8 cellular contexts compared by ENCODE assay signal in the genomic region with DNA sequence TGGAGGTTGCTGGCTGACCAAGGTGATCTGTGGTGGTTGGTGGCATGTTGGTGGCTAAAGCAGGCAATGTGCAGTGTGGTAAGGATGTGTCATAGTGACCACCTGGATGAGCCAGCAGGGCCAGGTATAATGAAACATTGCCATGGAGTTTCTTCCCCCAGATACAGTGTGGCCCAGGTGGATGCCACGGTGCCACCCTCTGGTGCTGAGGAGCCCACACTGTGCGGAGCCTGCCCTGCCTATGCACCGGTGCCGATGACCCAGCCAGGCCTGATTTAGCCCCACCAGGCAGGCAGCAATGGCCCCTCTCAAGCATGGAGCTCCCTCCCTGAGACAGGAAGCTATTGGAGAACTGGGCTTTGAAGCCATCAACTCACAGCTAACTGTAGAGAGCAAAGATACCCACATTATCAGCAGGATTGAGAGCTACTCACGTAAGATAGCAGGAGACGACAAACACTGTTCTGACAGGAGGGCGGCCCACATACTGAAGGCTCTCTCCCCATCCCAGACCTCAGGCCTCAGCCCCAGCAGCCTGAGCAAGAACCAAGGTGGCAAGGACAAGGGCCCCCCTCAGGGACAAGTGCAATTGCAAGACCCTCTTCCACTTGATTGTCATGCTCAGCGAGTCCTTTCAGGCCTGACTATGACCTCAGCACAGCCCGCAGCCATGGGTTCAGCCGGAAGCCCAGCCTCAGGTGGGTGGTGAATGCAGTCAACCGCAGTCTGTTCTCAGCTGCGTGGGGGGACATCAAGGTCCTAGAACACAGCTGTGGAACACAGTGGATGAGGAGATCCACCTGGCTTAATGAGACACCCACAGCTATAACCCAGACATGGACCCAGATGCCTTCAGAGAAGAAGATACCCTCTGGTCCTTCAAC.
DNase-seq lines count a peak whose midpoint lies in the region; ATAC-seq and FAIRE-seq lines count a peak whose summit lies in the region.

No MANE protein-coding gene starts in this region.

- peaks cover 3% of the 10 kb centered on the region for H3K9me3 ChIP-seq in small intestine (ENCODE audit: control insufficient read depth, low read depth)

- H3K27me3 ChIP-seq in small intestine (ENCODE audit: control insufficient read depth in 2 of 2, insufficient read depth in 2 of 2, low read length in 2 of 2), result no peaks in the 10 kb centered on the region

- peak; percentile 59 to 67 for DNase-seq in activated CD4-positive, alpha-beta T cell treated with anti-CD3 and anti-CD28 coated beads, Interleukin-2, amount 50 U/mL, for 4 hours
- DNase-seq in small intestine, result peak; percentile 57
- no peak for DNase-seq in posterior vena cava (ENCODE audit: low spot score)
- DNase-seq in KG1 (lab: John Stamatoyannopoulos, UW), result no peak
- no peak for DNase-seq in DMS 273 treated with DMSO at 0.1 percent for 48 hours (lab: John Stamatoyannopoulos, UW)
- no peak for DNase-seq in middle frontal gyrus (ENCODE audit: extremely low spot score, low spot score)

- H3K4me1 ChIP-seq in small intestine (ENCODE audit: control insufficient read depth in 2 of 2, insufficient read depth in 1 of 2, low read depth in 1 of 2, low read length in 1 of 2), result no peaks in the 10 kb centered on the region

- no peaks in the 10 kb centered on the region for H3K36me3 ChIP-seq in small intestine (ENCODE audit: control insufficient read depth in 2 of 2, insufficient read depth in 2 of 2, low read length in 2 of 2)

- H3K4me3 ChIP-seq in small intestine (ENCODE audit: low read depth in 1 of 2, low read length in 2 of 2), result peak overlapping the region in 1 of 2 donors; percentile 37

- intact Hi-C loops in posterior vena cava (cut with DNase I), result no loop called here

- 79 to 86% (median 84%) methylated on average over 11 to 12 of the region's 12 CpGs for WGBS in small intestine, 3 donors

- no peak for FAIRE-seq in small intestine (lab: Jason Lieb, UNC)

- H3K27ac ChIP-seq in small intestine (ENCODE audit: low read depth in 1 of 2, low read length in 1 of 2), result peak overlapping the region; percentile 43 to 69

- ATAC-seq in GM18867 (IDR thresholded peaks at IDR 0.05; ENCODE audit: unreplicated experiment) (peak; percentile 87), HG03025 (IDR thresholded peaks at IDR 0.05; ENCODE audit: low FRiP score, unreplicated experiment) (peak; percentile 86)

Comparison
In these comparisons a context has a peak if more than half of its experiments do, and no peak if none do; other contexts are left out.
1. DNase-seq: peak in activated CD4-positive, alpha-beta T cell treated with anti-CD3 and anti-CD28 coated beads, Interleukin-2, amount 50 U/mL, for 4 hours (2 of 2) and small intestine (single experiment); none in posterior vena cava (single experiment), KG1 (single experiment), DMS 273 treated with DMSO at 0.1 percent for 48 hours (single experiment) and middle frontal gyrus (single experiment).